ENCODE assay signal across 10 cellular contexts in the genomic region with DNA sequence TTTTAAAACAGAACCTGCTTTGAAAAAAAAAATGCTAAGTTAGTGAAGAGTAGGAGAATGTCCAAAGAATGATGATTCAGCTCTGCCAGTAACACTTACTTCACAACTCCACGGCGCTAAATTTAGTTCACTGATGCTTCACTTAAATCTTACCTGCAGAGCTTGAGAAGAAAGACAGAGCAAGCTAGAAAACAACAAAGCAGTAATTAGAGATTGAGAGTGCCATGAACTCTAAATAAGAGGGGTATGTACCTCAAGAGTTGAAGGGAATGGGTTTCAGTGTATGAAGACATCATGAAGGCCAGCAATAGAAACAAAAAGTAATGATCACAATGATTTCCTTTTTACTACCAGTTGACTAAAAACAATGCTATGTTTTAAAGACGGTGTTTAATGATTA. TPM values are rescaled to one million over a fixed set of nuclear protein-coding genes. Genes with fewer than 3 reads are reported as not detected.
DNase-seq lines count a peak whose midpoint lies in the region; ATAC-seq and TF ChIP-seq lines count a peak whose summit lies in the region.
"Had no signal": no experiment of that assay in that cellular context is flagged by ENCODE, and none has a peak within 500 bp of the region (broad histone marks: within the 10 kb centered on the region; RNA-seq: fewer than 3 reads in every experiment).

No MANE protein-coding gene starts in this region.

- no peak overlapping the region for H3K4me3 ChIP-seq in brain microvascular endothelial cell (ENCODE audit: low read depth, low read length)

- peaks cover 49% of the 10 kb centered on the region for H3K36me3 ChIP-seq in brain microvascular endothelial cell (replicated peaks)

- H3K27ac ChIP-seq in brain microvascular endothelial cell: no peak overlapping the region

- H3K27ac Mint-ChIP-seq in brain: peak overlapping the region in 4 of 5 experiments; percentile 21 to 71 (median 62)
- H3K27ac Mint-ChIP-seq: nephron had no signal

- TF ChIP-seq CTCF in brain (conservative IDR thresholded peaks at IDR 0.05) (no peak), brain microvascular endothelial cell (IDR thresholded peaks at IDR 0.05; ENCODE audit: low read depth, low read length, missing control alignments) (no peak)

- H3K9me3 Mint-ChIP-seq in brain: no peaks in the 10 kb centered on the region
- H3K9me3 Mint-ChIP-seq: nephron had no signal

- peaks cover 3% of the 10 kb centered on the region for H3K27me3 Mint-ChIP-seq in brain

- H3K27me3 ChIP-seq in brain microvascular endothelial cell (replicated peaks): no peaks in the 10 kb centered on the region

- DNase-seq in ACHN (peak; percentile 9), pons (ENCODE audit: low spot score) (no peak), NCI-H82 treated with DMSO at 0.1 percent for 48 hours (lab: John Stamatoyannopoulos, UW; ENCODE audit: unreplicated experiment) (no peak), dedifferentiated amniotic fluid mesenchymal stem cell (ENCODE audit: extremely low spot score) (no peak), brain microvascular endothelial cell (no peak)
- DNase-seq: NCI-H69 had no signal

- in situ Hi-C loops in ACHN (cut with HindIII; ENCODE audit: low pct_ligation_motif_present, low pct_unique_long_range_greater_than_20kb, low sequenced_read_pairs): no loop called here
- in situ Hi-C loops in brain microvascular endothelial cell (cut with HindIII; ENCODE audit: low pct_ligation_motif_present, low sequenced_read_pairs): no loop called here

- peak overlapping the region in 1 of 5 experiments; percentile 15 for H3K4me3 Mint-ChIP-seq in brain
- H3K4me3 Mint-ChIP-seq: nephron had no signal

- H3K4me1 Mint-ChIP-seq in brain: peaks cover 19% of the 10 kb centered on the region

- peaks cover 70% of the 10 kb centered on the region for H3K36me3 Mint-ChIP-seq in brain

- peak; percentile 54 for ATAC-seq in GM19324 (IDR thresholded peaks at IDR 0.05; ENCODE audit: low FRiP score, unreplicated experiment)
- peak; percentile 83 for ATAC-seq in HG03095 (IDR thresholded peaks at IDR 0.05; ENCODE audit: unreplicated experiment)

RNA-seq across cellular contexts. Expression of gene EPRS1, which starts 32.8 kb away (rescaled TPM):
- polyA plus RNA-seq in brain (ENCODE audit: insufficient read depth, low read depth, low replicate concordance): 78.4 TPM
